In genomic region chr17:20381358-20382298, GRCh38 we compare ENCODE assay signal across 8 cellular contexts.
DNase-seq lines count a peak whose midpoint lies in the region; ATAC-seq and TF ChIP-seq lines count a peak whose summit lies in the region.
"Not testable (repeated sequence)": the region's sequence is repeated elsewhere in the genome, so short reads cannot be mapped to it uniquely, and the experiment has no call there.

No MANE protein-coding gene starts in this region.

- H3K9ac ChIP-seq in endodermal cell (ENCODE audit: extremely low read depth, low read length, poor library complexity, severe bottlenecking); liver (ENCODE audit: low read depth in 1 of 2, low read length in 2 of 2): not testable (repeated sequence)

- not testable (repeated sequence) for H3K27me3 Mint-ChIP-seq in endodermal cell (ENCODE audit: insufficient read depth)

- not testable (repeated sequence) for H3K4me1 ChIP-seq in endodermal cell (ENCODE audit: control insufficient read depth, insufficient read depth, low read length); liver (ENCODE audit: control insufficient read depth in 4 of 4, insufficient read depth in 4 of 4, low read length in 3 of 4)

- not testable (repeated sequence) for H3K27me3 ChIP-seq in endodermal cell (ENCODE audit: control insufficient read depth, insufficient read depth, low read length, poor library complexity, severe bottlenecking); liver (ENCODE audit: control insufficient read depth in 4 of 4, insufficient read depth in 4 of 4, low read length in 3 of 4)

- H3K9me3 Mint-ChIP-seq in endodermal cell, result not testable (repeated sequence)

- H3K27ac ChIP-seq in endodermal cell (ENCODE audit: low read depth, low read length); liver (ENCODE audit: low read depth in 1 of 2, low read length in 2 of 2): not testable (repeated sequence)

- H3K4me3 ChIP-seq in endodermal cell (ENCODE audit: low read length); liver (ENCODE audit: low read depth in 1 of 3, low read length in 3 of 3): not testable (repeated sequence)

- TF ChIP-seq CTCF in endodermal cell (conservative IDR thresholded peaks at IDR 0.05) (peak; percentile 80), liver (IDR thresholded peaks at IDR 0.05; ENCODE audit: low read depth, low read length, missing input control) (peak; percentile 32)

- not testable (repeated sequence) for H3K36me3 Mint-ChIP-seq in endodermal cell (ENCODE audit: low read depth)

- 70% methylated on average over 9 of the region's 20 CpGs; no CpG with 5 or more reads in 1 of the 2 experiments for WGBS in endodermal cell (ENCODE audit: insufficient coverage in 1 of 2, insufficient read length in 1 of 2), 2 experiments
- 61% methylated on average over 20 of the region's 20 CpGs for WGBS in liver

- ATAC-seq in GM18511 (IDR thresholded peaks at IDR 0.05; ENCODE audit: unreplicated experiment), result peak; percentile 64

- H3K4me3 Mint-ChIP-seq in endodermal cell, result not testable (repeated sequence)

- not testable (repeated sequence) for H3K9me3 ChIP-seq in endodermal cell (ENCODE audit: control insufficient read depth, low read length); liver (ENCODE audit: control insufficient read depth in 4 of 4, low read length in 3 of 4)

- peak; percentile 50 to 61 for TF ChIP-seq RAD21 in liver (IDR thresholded peaks at IDR 0.05)

- H3K36me3 ChIP-seq in endodermal cell (ENCODE audit: control insufficient read depth, insufficient read depth, low read length); liver (ENCODE audit: control insufficient read depth in 4 of 4, insufficient read depth in 3 of 4, low read depth in 1 of 4, low read length in 3 of 4): not testable (repeated sequence)

- H3K27ac Mint-ChIP-seq in endodermal cell, result not testable (repeated sequence)

- H3K4me1 Mint-ChIP-seq in endodermal cell, result not testable (repeated sequence)

- DNase-seq in AG20443 (ENCODE audit: low spot score) (peak; percentile 3), MV-4-11 (lab: John Stamatoyannopoulos, UW) (peak; percentile 48), OCI-M1 (lab: John Stamatoyannopoulos, UW) (peak; percentile 35), activated T-cell treated with anti-CD3 and anti-CD28 coated beads for 4 hours (peak; percentile 0), endodermal cell (peak; percentile 84)
- DNase-seq in stimulated activated CD4-positive, alpha-beta T cell treated with anti-CD3 and anti-CD28 coated beads, Interleukin-1b, Interleukin-23, amount 100 ng/mL, for 48 hours, result peak; percentile 25

Comparison
In these comparisons a context has a peak if more than half of its experiments do, and no peak if none do; other contexts are left out.
1. DNase-seq: peak in every context shown above with its lines; median percentile 84 in endodermal cell; 48 in MV-4-11; 35 in OCI-M1; 25 in stimulated activated CD4-positive, alpha-beta T cell treated with anti-CD3 and anti-CD28 coated beads, Interleukin-1b, Interleukin-23, amount 100 ng/mL, for 48 hours; 3 in AG20443; 0 in activated T-cell treated with anti-CD3 and anti-CD28 coated beads for 4 hours.